ENCODE assay signal across 19 cellular contexts in genomic region chr6:122749451-122750050, GRCh38. TPM values are rescaled to one million over a fixed set of nuclear protein-coding genes. Genes with fewer than 3 reads are reported as not detected.
DNase-seq lines count a peak whose midpoint lies in the region; ATAC-seq and TF ChIP-seq lines count a peak whose summit lies in the region.
"Had no signal": no experiment of that assay in that cellular context is flagged by ENCODE, and none has a peak within 500 bp of the region (broad histone marks: within the 10 kb centered on the region; RNA-seq: fewer than 3 reads in every experiment).

No MANE protein-coding gene starts in this region.

- H3K4me3 ChIP-seq in AG10803 (ENCODE audit: low read length) = no peak overlapping the region
- H3K4me3 ChIP-seq: gastroesophageal sphincter, transverse colon had no signal

- TF ChIP-seq CTCF in AG10803 (conservative IDR thresholded peaks at IDR 0.05; ENCODE audit: low read length) = no peak

- ATAC-seq in HG03442 (IDR thresholded peaks at IDR 0.05; ENCODE audit: unreplicated experiment) = no peak
- ATAC-seq: CD8-positive, alpha-beta T cell; gastroesophageal sphincter; stimulated activated naive CD8-positive, alpha-beta T cell treated with anti-CD3 and anti-CD28 coated beads, Interleukin-15, amount 100 ng/mL, for 72 hours had no signal

- in situ Hi-C loops in Caki2 (cut with HindIII; ENCODE audit: low pct_unique_long_range_greater_than_20kb, low sequenced_read_pairs) = no loop called here

- peak; percentile 4 for DNase-seq in AG10803 (ENCODE audit: low read depth)
- peak; percentile 48 for DNase-seq in Caki2 (ENCODE audit: low read depth)
- peak; percentile 62 for DNase-seq in NCI-H2029 treated with DMSO at 0.1 percent for 48 hours (lab: John Stamatoyannopoulos, UW)
- peak; percentile 12 for DNase-seq in amniotic epithelial cell (ENCODE audit: low read depth)
- DNase-seq in iPS-NIHi7 (ENCODE audit: extremely low spot score) = no peak
- DNase-seq in globus pallidus (ENCODE audit: low spot score) = no peak
- no peak for DNase-seq in LoVo (ENCODE audit: low spot score)
- DNase-seq: CD8-positive, alpha-beta T cell; dermis blood vessel endothelial cell; KG1; RPMI8226; small intestine; stimulated activated CD4-positive, alpha-beta T cell treated with anti-CD3 and anti-CD28 coated beads, Interleukin-4, amount 100 ng/mL, for 1 hour; stimulated activated naive CD8-positive, alpha-beta T cell treated with anti-CD3 and anti-CD28 coated beads, Interleukin-15, amount 100 ng/mL, for 72 hours; transverse colon had no signal

RNA-seq across cellular contexts. Expression of gene FABP7, which starts 30.0 kb away (rescaled TPM):
- 0.43 and 0.54 TPM in 2 replicates for total RNA-seq in Caki2 (2014; rRNA removed; shearing (Covaris generic); ENCODE audit: low replicate concordance)
- total RNA-seq: CD8-positive, alpha-beta T cell; dermis blood vessel endothelial cell; epithelial cell of proximal tubule; HT-29 had no signal

RNA-seq across cellular contexts. Expression of gene SMPDL3A, which starts 39.5 kb away (rescaled TPM):
- total RNA-seq in Caki2 (2014; rRNA removed; shearing (Covaris generic); ENCODE audit: low replicate concordance) = 7.4 and 16.5 TPM in 2 replicates
- total RNA-seq: CD8-positive, alpha-beta T cell had no signal

Comparison
In these comparisons a context has a peak if more than half of its experiments do, and no peak if none do; other contexts are left out.
1. DNase-seq: peak in AG10803 (single experiment), Caki2 (single experiment), NCI-H2029 treated with DMSO at 0.1 percent for 48 hours (single experiment) and amniotic epithelial cell (single experiment); none in iPS-NIHi7 (single experiment), globus pallidus (single experiment) and LoVo (single experiment).